1 cellular context compared by ENCODE assay signal in the genomic region with DNA sequence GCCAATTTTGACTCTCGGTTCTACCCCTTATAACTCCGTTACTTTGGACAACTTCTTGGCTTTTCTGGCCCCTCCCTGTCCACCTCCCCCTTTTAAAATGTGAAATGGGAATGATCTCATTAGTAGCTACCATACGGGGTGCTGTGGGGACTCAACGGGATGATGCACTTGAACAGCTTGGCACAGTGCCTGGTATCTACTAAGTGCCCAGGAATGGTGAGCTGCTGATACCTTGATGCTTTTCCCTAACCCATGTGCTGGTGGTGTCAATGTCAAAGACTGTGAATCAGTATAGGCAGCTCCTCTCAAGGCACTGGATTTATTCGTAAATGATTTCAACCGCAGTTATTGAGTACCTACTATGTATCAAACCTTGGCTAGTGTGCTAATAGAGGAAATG.
TF ChIP-seq lines count a peak whose summit lies in the region.

No MANE protein-coding gene starts in this region.

TF ChIP-seq in IMR-90, 13 proteins besides CTCF, POLR2A, EP300 and RAD21 (continued from another document):
- TF ChIP-seq RCOR1 (IDR thresholded peaks at IDR 0.05; ENCODE audit: insufficient replicate concordance, low read length) (no peak), CEBPB (IDR thresholded peaks at IDR 0.05; ENCODE audit: low read depth, low read length) (no peak), MXI1 (IDR thresholded peaks at IDR 0.05; ENCODE audit: borderline replicate concordance, low read depth, low read length) (no peak), BHLHE40 (IDR thresholded peaks at IDR 0.05; ENCODE audit: low read depth, low read length) (no peak), FOS (IDR thresholded peaks at IDR 0.05; ENCODE audit: low read depth, low read length) (no peak), CHD1 (IDR thresholded peaks at IDR 0.05; ENCODE audit: low read depth, low read length) (no peak), RFX5 (IDR thresholded peaks at IDR 0.05; ENCODE audit: low read depth, low read length) (no peak), MAZ (IDR thresholded peaks at IDR 0.05; ENCODE audit: borderline replicate concordance, low read depth, low read length) (no peak), NFE2L2 (IDR thresholded peaks at IDR 0.05; ENCODE audit: low read depth, low read length) (no peak), SMC3 (IDR thresholded peaks at IDR 0.05; ENCODE audit: low read depth, low read length) (no peak)
- TF ChIP-seq, protein P1, sequence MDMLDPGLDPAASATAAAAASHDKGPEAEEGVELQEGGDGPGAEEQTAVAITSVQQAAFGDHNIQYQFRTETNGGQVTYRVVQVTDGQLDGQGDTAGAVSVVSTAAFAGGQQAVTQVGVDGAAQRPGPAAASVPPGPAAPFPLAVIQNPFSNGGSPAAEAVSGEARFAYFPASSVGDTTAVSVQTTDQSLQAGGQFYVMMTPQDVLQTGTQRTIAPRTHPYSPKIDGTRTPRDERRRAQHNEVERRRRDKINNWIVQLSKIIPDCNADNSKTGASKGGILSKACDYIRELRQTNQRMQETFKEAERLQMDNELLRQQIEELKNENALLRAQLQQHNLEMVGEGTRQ (IDR thresholded peaks at IDR 0.05; ENCODE audit: low read depth, low read length) = no peak
